Comparison of ENCODE assay signal across 10 cellular contexts in genomic region chr6:30481213-30481964, GRCh38. TPM values are rescaled to one million over a fixed set of nuclear protein-coding genes. Genes with fewer than 3 reads are reported as not detected.
A peak's percentile ranks its signal among the peaks of the same experiment; 100 is the strongest.
DNase-seq lines count a peak whose midpoint lies in the region; ATAC-seq, FAIRE-seq and TF ChIP-seq lines count a peak whose summit lies in the region.
"Had no signal": no experiment of that assay in that cellular context is flagged by ENCODE, and none has a peak within 500 bp of the region (broad histone marks: within the 10 kb centered on the region; RNA-seq: fewer than 3 reads in every experiment).

No MANE protein-coding gene starts in this region.

- TF ChIP-seq CTCF in WERI-Rb-1 (IDR thresholded peaks at IDR 0.05; ENCODE audit: low read depth, low read length) (peak; percentile 40), glutamatergic neuron (IDR thresholded peaks at IDR 0.05; ENCODE audit: partially characterized antibody, unreplicated experiment) (no peak)

- ATAC-seq in right cardiac atrium: peak; percentile 22 to 29
- no peak for ATAC-seq in left ventricle myocardium superior
- no peak for ATAC-seq in HG03432 (IDR thresholded peaks at IDR 0.05; ENCODE audit: unreplicated experiment)
- ATAC-seq in HG03520 (IDR thresholded peaks at IDR 0.05; ENCODE audit: unreplicated experiment): no peak

- H3K36me3 Mint-ChIP-seq in glutamatergic neuron (ENCODE audit: unreplicated experiment): no peaks in the 10 kb centered on the region
- H3K36me3 Mint-ChIP-seq in stimulated activated naive CD8-positive, alpha-beta T cell treated with anti-CD3 and anti-CD28 coated beads, Interleukin-15, Interleukin-2, amounts not matched to agents 100 ng/mL and 50 ng/mL, for 24 hours (ENCODE audit: low read depth): no peaks in the 10 kb centered on the region

- H3K27me3 Mint-ChIP-seq in glutamatergic neuron (ENCODE audit: unreplicated experiment): peaks cover 2% of the 10 kb centered on the region
- H3K27me3 Mint-ChIP-seq in stimulated activated naive CD8-positive, alpha-beta T cell treated with anti-CD3 and anti-CD28 coated beads, Interleukin-15, Interleukin-2, amounts not matched to agents 100 ng/mL and 50 ng/mL, for 24 hours: peaks cover 55% of the 10 kb centered on the region

- no peak overlapping the region for H3K27ac Mint-ChIP-seq in glutamatergic neuron (ENCODE audit: unreplicated experiment)
- no peak overlapping the region for H3K27ac Mint-ChIP-seq in stimulated activated naive CD8-positive, alpha-beta T cell treated with anti-CD3 and anti-CD28 coated beads, Interleukin-15, Interleukin-2, amounts not matched to agents 100 ng/mL and 50 ng/mL, for 24 hours

- H3K4me1 ChIP-seq in right cardiac atrium (ENCODE audit: control insufficient read depth, insufficient read depth, low read length) (no peaks in the 10 kb centered on the region), small intestine (ENCODE audit: control insufficient read depth in 2 of 2, insufficient read depth in 1 of 2, low read depth in 1 of 2, low read length in 1 of 2) (no peaks in the 10 kb centered on the region)

- FAIRE-seq in small intestine (lab: Jason Lieb, UNC): no peak
- FAIRE-seq: TTC549 had no signal

- intact Hi-C loops in right cardiac atrium (cut with DNase I) (loop anchor here (5.0 to 10.0 kb wide), 3 partner anchors 56 to 123 kb away; no protein-coding TSS in a partner anchor), left ventricle myocardium superior (cut with micrococcal nuclease) (loop anchor here (5.0 to 10.0 kb wide), 2 partner anchors 61 to 343 kb away; no protein-coding TSS in a partner anchor)

- H3K36me3 ChIP-seq in WERI-Rb-1: no peaks in the 10 kb centered on the region
- H3K36me3 ChIP-seq in small intestine (ENCODE audit: control insufficient read depth in 2 of 2, insufficient read depth in 2 of 2, low read length in 2 of 2): no peaks in the 10 kb centered on the region

- peaks cover 2% of the 10 kb centered on the region for H3K27me3 ChIP-seq in right cardiac atrium (ENCODE audit: control insufficient read depth, insufficient read depth)
- H3K27me3 ChIP-seq in WERI-Rb-1 (ENCODE audit: insufficient read depth, low read depth, severe bottlenecking): peaks cover 65% of the 10 kb centered on the region
- H3K27me3 ChIP-seq in small intestine (ENCODE audit: control insufficient read depth in 2 of 2, insufficient read depth in 2 of 2, low read length in 2 of 2): peaks cover 0 to 16% of the 10 kb centered on the region in 2 donors

- no peaks in the 10 kb centered on the region for H3K9me3 Mint-ChIP-seq in glutamatergic neuron (ENCODE audit: unreplicated experiment)
- no peaks in the 10 kb centered on the region for H3K9me3 Mint-ChIP-seq in stimulated activated naive CD8-positive, alpha-beta T cell treated with anti-CD3 and anti-CD28 coated beads, Interleukin-15, Interleukin-2, amounts not matched to agents 100 ng/mL and 50 ng/mL, for 24 hours

- peak overlapping the region; percentile 65 for H3K4me3 Mint-ChIP-seq in glutamatergic neuron (ENCODE audit: unreplicated experiment)
- H3K4me3 Mint-ChIP-seq in stimulated activated naive CD8-positive, alpha-beta T cell treated with anti-CD3 and anti-CD28 coated beads, Interleukin-15, Interleukin-2, amounts not matched to agents 100 ng/mL and 50 ng/mL, for 24 hours: peak overlapping the region; percentile 62

- H3K27ac ChIP-seq in right cardiac atrium (ENCODE audit: low read length): no peak overlapping the region
- H3K27ac ChIP-seq in WERI-Rb-1: no peak overlapping the region
- H3K27ac ChIP-seq in small intestine (ENCODE audit: low read depth in 1 of 2, low read length in 1 of 2): no peak overlapping the region
- H3K27ac ChIP-seq: skin epidermis had no signal

- H3K4me1 Mint-ChIP-seq in glutamatergic neuron (ENCODE audit: low read depth, unreplicated experiment): no peaks in the 10 kb centered on the region
- H3K4me1 Mint-ChIP-seq in stimulated activated naive CD8-positive, alpha-beta T cell treated with anti-CD3 and anti-CD28 coated beads, Interleukin-15, Interleukin-2, amounts not matched to agents 100 ng/mL and 50 ng/mL, for 24 hours (ENCODE audit: low read depth): peaks cover 29% of the 10 kb centered on the region

- H3K4me3 ChIP-seq in right cardiac atrium (ENCODE audit: low read length) (no peak overlapping the region), WERI-Rb-1 (ENCODE audit: low read depth, low read length) (peak overlapping the region; percentile 9), small intestine (ENCODE audit: low read depth in 1 of 2, low read length in 2 of 2) (no peak overlapping the region)

- 6% methylated on average over 33 of the region's 33 CpGs for WGBS in right cardiac atrium
- 6 to 10% (median 6%) methylated on average over 33 of the region's 33 CpGs for WGBS in small intestine, 3 donors

- DNase-seq in right cardiac atrium (no peak), left ventricle myocardium superior (no peak), WERI-Rb-1 (peak; percentile 64), glutamatergic neuron (peak; percentile 52), small intestine (no peak)

- H3K9me3 ChIP-seq in right cardiac atrium (ENCODE audit: control insufficient read depth, low read length) (no peaks in the 10 kb centered on the region), WERI-Rb-1 (ENCODE audit: severe bottlenecking) (peaks cover 11% of the 10 kb centered on the region), small intestine (ENCODE audit: control insufficient read depth, low read depth) (no peaks in the 10 kb centered on the region)

RNA-seq across cellular contexts. Expression of gene HLA-E, which starts 7.9 kb away (rescaled TPM):
- 100 to 1,000 TPM; 180 to 230 (median 214) TPM for total RNA-seq in right cardiac atrium
- 227 TPM for polyA plus RNA-seq in right cardiac atrium
- total RNA-seq in left ventricle myocardium superior: 155 TPM
- total RNA-seq in glutamatergic neuron (ENCODE audit: unreplicated experiment): 18.1 TPM
- 100 to 1,000 TPM in 2 of 3 donors, 10 to 100 TPM in 1; 72.5 to 494 (median 228) TPM for polyA plus RNA-seq in small intestine

Comparison
In these comparisons a context has a peak if more than half of its experiments do, and no peak if none do; other contexts are left out.
1. ATAC-seq: peak in right cardiac atrium (2 of 2); none in left ventricle myocardium superior (single experiment), HG03432 (single experiment) and HG03520 (single experiment).
2. DNase-seq: peak in WERI-Rb-1 (single experiment) and glutamatergic neuron (single experiment); none in right cardiac atrium (0 of 3), left ventricle myocardium superior (single experiment) and small intestine (single experiment).